ENCODE assay signal across 21 cellular contexts in genomic region chr2:185825557-185825956, GRCh38.
"Had no signal": no experiment of that assay in that cellular context is flagged by ENCODE, and none has a peak within 500 bp of the region (broad histone marks: within the 10 kb centered on the region; RNA-seq: fewer than 3 reads in every experiment).

No MANE protein-coding gene starts in this region.

- FAIRE-seq: endometrium, islet of Langerhans had no signal

- H3K4me3 ChIP-seq: colonic mucosa, esophagus muscularis mucosa, gastrocnemius medialis, heart right ventricle, left lung, lower lobe of right lung had no signal

- DNase-seq: colonic mucosa; cortex of kidney; effector CD8-positive, alpha-beta T cell; effector memory CD8-positive, alpha-beta T cell; endodermal cell; foreskin melanocyte; gastrocnemius medialis; glutamatergic neuron; head of caudate nucleus; heart right ventricle; hippocampal formation; left cardiac atrium; left lung; left ventricle myocardium superior; lower lobe of right lung; mesendoderm; midbrain; naive thymus-derived CD4-positive, alpha-beta T cell had no signal

- ATAC-seq: effector memory CD8-positive, alpha-beta T cell; gastrocnemius medialis; heart right ventricle; left cardiac atrium; left lung; left ventricle myocardium superior; lower lobe of right lung; naive thymus-derived CD4-positive, alpha-beta T cell had no signal
